Comparison of ENCODE assay signal across 26 cellular contexts in the genomic region with DNA sequence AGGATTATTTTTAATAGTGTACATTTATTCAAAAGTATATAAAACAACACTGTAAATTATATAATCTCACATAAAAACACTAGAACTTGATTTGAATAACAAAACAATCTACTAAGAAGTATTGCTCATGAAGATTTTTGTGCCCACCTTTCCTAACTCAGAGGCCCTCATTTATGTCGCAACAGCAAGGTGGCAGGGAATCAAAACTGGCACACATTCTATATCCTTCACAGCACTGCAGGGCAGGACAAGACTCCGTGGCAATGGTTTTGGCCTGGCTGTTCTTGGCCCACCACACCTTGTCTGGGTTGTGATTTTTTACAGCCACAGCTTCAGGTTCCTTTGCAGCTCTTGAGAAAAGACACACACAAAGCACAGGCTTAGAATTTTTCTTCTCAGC. TPM values are rescaled to one million over a fixed set of nuclear protein-coding genes. Genes with fewer than 3 reads are reported as not detected.
"Had no signal": no experiment of that assay in that cellular context is flagged by ENCODE, and none has a peak within 500 bp of the region (broad histone marks: within the 10 kb centered on the region; RNA-seq: fewer than 3 reads in every experiment).

No MANE protein-coding gene starts in this region.

- H3K9me3 ChIP-seq: adrenal gland, Peyer's patch had no signal

- H3K27me3 ChIP-seq: adrenal gland, Peyer's patch had no signal

- ATAC-seq: activated CD4-positive, alpha-beta T cell treated with anti-CD3 and anti-CD28 coated beads for 36 hours; activated CD4-positive, CD25-positive, alpha-beta regulatory T cell treated with anti-CD3 and anti-CD28 coated beads, Interleukin-2, amount 50 U/mL, for 24 hours; activated CD8-positive, alpha-beta T cell treated with anti-CD3 and anti-CD28 coated beads, Interleukin-2, amount 10 ng/mL, durations not matched to agents 7 days and 5 days; activated naive CD4-positive, alpha-beta T cell treated with anti-CD3 and anti-CD28 coated beads, Interleukin-2, amount 50 U/mL, for 72 hours; PC-3; Right ventricle myocardium inferior; WTC11 had no signal

- DNase-seq: activated CD4-positive, alpha-beta T cell treated with anti-CD3 and anti-CD28 coated beads for 36 hours; activated CD4-positive, alpha-beta T cell treated with anti-CD3 and anti-CD28 coated beads, Interleukin-2, amount 10 ng/mL, durations not matched to agents 7 days and 5 days; activated CD4-positive, alpha-beta T cell treated with anti-CD3 and anti-CD28 coated beads, Interleukin-2, amount 50 U/mL, for 48 hours; activated CD8-positive, alpha-beta T cell treated with anti-CD3 and anti-CD28 coated beads, Interleukin-2, amount 10 ng/mL, durations not matched to agents 7 days and 5 days; activated gamma-delta T cell treated with Interleukin-2 at 50 U/mL for 16 hours; activated naive CD4-positive, alpha-beta T cell treated with anti-CD3 and anti-CD28 coated beads for 36 hours; activated T-cell treated with anti-CD3 and anti-CD28 coated beads, Interleukin-2, amount 50 U/mL, for 24 hours; adrenal gland; central memory CD4-positive, alpha-beta T cell; Kasumi-1; NCI-H2107; NCI-H2171; NCI-H526; NCI-H748 treated with DMSO at 0.1 percent for 48 hours; NK-92 treated with Interleukin-12 subunit alpha and Interleukin-12 subunit beta, amount 100 ng/mL, for 24 hours; PC-3; Peyer's patch; SIG-M5; T-helper 1 cell; T-helper 2 cell; T1000 had no signal

- H3K4me1 ChIP-seq: adrenal gland, Peyer's patch had no signal

- H3K27ac ChIP-seq: adrenal gland, Peyer's patch, RWPE1 had no signal

- H3K4me3 ChIP-seq: adrenal gland, Peyer's patch had no signal

- H3K36me3 ChIP-seq: adrenal gland had no signal

RNA-seq across cellular contexts. Expression of a gene that starts 3.4 kb away (rescaled TPM):
- total RNA-seq: Right ventricle myocardium inferior had no signal
